Comparison of ENCODE assay signal across 19 cellular contexts in the genomic region with DNA sequence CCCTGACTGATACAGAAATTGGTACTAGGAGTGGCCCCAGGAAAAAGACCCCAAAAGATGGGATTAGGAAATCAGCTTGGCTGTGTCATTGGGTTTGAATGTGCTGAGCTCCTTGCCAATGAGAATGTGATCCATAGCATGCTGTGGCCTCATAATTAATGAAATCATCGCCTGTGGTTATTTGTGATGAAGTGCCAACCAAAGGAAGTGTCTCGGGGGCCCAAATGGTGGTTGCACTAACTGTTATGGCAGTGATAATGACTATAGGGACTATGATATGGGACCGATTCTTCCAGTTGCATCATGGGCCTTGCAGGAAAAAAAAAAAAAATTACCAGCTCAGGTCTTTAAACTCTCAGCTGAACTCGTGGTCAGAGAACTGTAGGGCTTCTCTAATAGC.
"Had no signal": no experiment of that assay in that cellular context is flagged by ENCODE, and none has a peak within 500 bp of the region (broad histone marks: within the 10 kb centered on the region; RNA-seq: fewer than 3 reads in every experiment).

No MANE protein-coding gene starts in this region.

- H3K4me1 ChIP-seq: gastrocnemius medialis, pancreas had no signal

- H3K9me3 ChIP-seq: gastrocnemius medialis, left lung, pancreas, right lobe of liver, thoracic aorta, upper lobe of left lung had no signal

- FAIRE-seq: kidney, pancreas had no signal

- DNase-seq: activated CD4-positive, alpha-beta T cell treated with anti-CD3 and anti-CD28 coated beads for 48 hours; activated CD4-positive, CD25-positive, alpha-beta regulatory T cell; activated CD8-positive, alpha-beta memory T cell treated with anti-CD3 and anti-CD28 coated beads for 24 hours; activated naive CD4-positive, alpha-beta T cell treated with anti-CD3 and anti-CD28 coated beads for 36 hours; aorta; brain microvascular endothelial cell; central memory CD4-positive, alpha-beta T cell; gastrocnemius medialis; head of caudate nucleus; kidney; left lung; pancreas; right lobe of liver; stimulated activated CD4-positive, alpha-beta T cell treated with anti-CD3 and anti-CD28 coated beads, Interleukin-4, amount 100 ng/mL, for 1 hour; SW 1271; upper lobe of left lung had no signal

- ATAC-seq: gastrocnemius medialis, left lung, pancreas, right lobe of liver had no signal

- H3K4me3 ChIP-seq: coronary artery, gastrocnemius medialis, left lung, pancreas, right lobe of liver, smooth muscle cell, thoracic aorta, upper lobe of left lung had no signal

- H3K27me3 ChIP-seq: brain microvascular endothelial cell, gastrocnemius medialis, left lung, pancreas, right lobe of liver, upper lobe of left lung had no signal

- H3K27ac ChIP-seq: brain microvascular endothelial cell, coronary artery, gastrocnemius medialis, left lung, pancreas, right lobe of liver, thoracic aorta, upper lobe of left lung had no signal

- H3K27ac Mint-ChIP-seq: activated naive CD4-positive, alpha-beta T cell treated with anti-CD3 and anti-CD28 coated beads for 36 hours had no signal

- H3K4me2 ChIP-seq: smooth muscle cell had no signal

- H3K9me3 Mint-ChIP-seq: activated naive CD4-positive, alpha-beta T cell treated with anti-CD3 and anti-CD28 coated beads for 36 hours had no signal

- H3K36me3 ChIP-seq: brain microvascular endothelial cell, gastrocnemius medialis, left lung, pancreas, right lobe of liver, thoracic aorta, upper lobe of left lung had no signal
